8 cellular contexts compared by ENCODE assay signal in the genomic region with DNA sequence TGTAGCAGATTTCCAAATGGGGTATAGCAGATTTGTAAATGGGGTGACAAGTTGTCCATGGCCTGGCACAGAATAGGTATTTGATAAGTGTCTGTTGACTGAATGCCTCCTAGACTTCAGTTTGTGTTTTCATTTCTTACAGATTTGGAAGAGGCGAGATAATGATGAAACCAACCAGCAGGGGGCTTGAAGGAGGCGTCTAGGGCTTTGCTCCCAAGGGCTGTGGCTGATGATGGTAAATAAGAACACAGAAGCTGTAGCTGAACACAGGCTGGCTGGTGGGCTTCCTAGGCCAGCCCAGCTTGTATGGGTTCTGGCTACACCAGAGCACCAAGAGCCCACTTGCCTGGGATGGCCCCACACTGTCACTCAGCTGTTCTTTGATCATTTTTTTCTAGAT. TPM values are rescaled to one million over a fixed set of nuclear protein-coding genes. Genes with fewer than 3 reads are reported as not detected.
DNase-seq lines count a peak whose midpoint lies in the region; ATAC-seq and TF ChIP-seq lines count a peak whose summit lies in the region.

No MANE protein-coding gene starts in this region.

- no peak overlapping the region for H3K4me3 ChIP-seq in NB4 (ENCODE audit: low read depth, low read length)

- no peaks in the 10 kb centered on the region for H3K27me3 Mint-ChIP-seq in activated naive CD4-positive, alpha-beta T cell treated with anti-CD3 and anti-CD28 coated beads, Interleukin-2, amount 50 U/mL, for 24 hours
- H3K27me3 Mint-ChIP-seq in chondrocyte (ENCODE audit: low read depth) (no peaks in the 10 kb centered on the region), progenitor cell of endocrine pancreas (no peaks in the 10 kb centered on the region)

- no peak for TF ChIP-seq POLR2A in NB4 (IDR thresholded peaks at IDR 0.05; ENCODE audit: extremely low read depth, insufficient read length)

- no peak for DNase-seq in activated naive CD4-positive, alpha-beta T cell treated with anti-CD3 and anti-CD28 coated beads, Interleukin-2, amount 50 U/mL, for 16 hours
- peak; percentile 68 for DNase-seq in NB4 (ENCODE audit: low read depth)
- DNase-seq in chondrocyte (ENCODE audit: low spot score), result no peak
- DNase-seq in progenitor cell of endocrine pancreas (ENCODE audit: low spot score, unreplicated experiment), result no peak
- DNase-seq in NCI-H146 treated with DMSO at 0.1 percent for 48 hours (lab: John Stamatoyannopoulos, UW; ENCODE audit: unreplicated experiment), result no peak
- no peak for DNase-seq in stimulated activated CD4-positive, alpha-beta T cell treated with anti-CD3 and anti-CD28 coated beads, Interleukin-15, amount 100 ng/mL, for 24 hours

- peak overlapping the region; percentile 14 for H3K27ac Mint-ChIP-seq in activated naive CD4-positive, alpha-beta T cell treated with anti-CD3 and anti-CD28 coated beads, Interleukin-2, amount 50 U/mL, for 24 hours
- H3K27ac Mint-ChIP-seq in chondrocyte (ENCODE audit: unreplicated experiment) (no peak overlapping the region), progenitor cell of endocrine pancreas (no peak overlapping the region)

- no peak for ATAC-seq in GM19455 (IDR thresholded peaks at IDR 0.05; ENCODE audit: unreplicated experiment)

- H3K9me3 Mint-ChIP-seq in activated naive CD4-positive, alpha-beta T cell treated with anti-CD3 and anti-CD28 coated beads, Interleukin-2, amount 50 U/mL, for 24 hours, result no peaks in the 10 kb centered on the region
- H3K9me3 Mint-ChIP-seq in chondrocyte (ENCODE audit: low read depth) (no peaks in the 10 kb centered on the region), progenitor cell of endocrine pancreas (ENCODE audit: low read depth) (no peaks in the 10 kb centered on the region)

- no peaks in the 10 kb centered on the region for H3K4me1 Mint-ChIP-seq in activated naive CD4-positive, alpha-beta T cell treated with anti-CD3 and anti-CD28 coated beads, Interleukin-2, amount 50 U/mL, for 24 hours
- H3K4me1 Mint-ChIP-seq in chondrocyte (ENCODE audit: low read depth) (peaks cover 17% of the 10 kb centered on the region), progenitor cell of endocrine pancreas (ENCODE audit: low read depth) (no peaks in the 10 kb centered on the region)

- H3K36me3 Mint-ChIP-seq in activated naive CD4-positive, alpha-beta T cell treated with anti-CD3 and anti-CD28 coated beads, Interleukin-2, amount 50 U/mL, for 24 hours, result peaks cover 17% of the 10 kb centered on the region
- H3K36me3 Mint-ChIP-seq in chondrocyte (ENCODE audit: low read depth) (peaks cover 37% of the 10 kb centered on the region), progenitor cell of endocrine pancreas (ENCODE audit: insufficient read depth) (peaks cover 18% of the 10 kb centered on the region)

- TF ChIP-seq CTCF in NB4 (IDR thresholded peaks at IDR 0.05; ENCODE audit: low read depth, low read length), result peak; percentile 40
- peak; percentile 75 for TF ChIP-seq CTCF in chondrocyte (IDR thresholded peaks at IDR 0.05)
- peak; percentile 53 for TF ChIP-seq CTCF in progenitor cell of endocrine pancreas (IDR thresholded peaks at IDR 0.05; ENCODE audit: unreplicated experiment)

- H3K4me3 Mint-ChIP-seq in activated naive CD4-positive, alpha-beta T cell treated with anti-CD3 and anti-CD28 coated beads, Interleukin-2, amount 50 U/mL, for 24 hours, result no peak overlapping the region
- H3K4me3 Mint-ChIP-seq in chondrocyte (ENCODE audit: unreplicated experiment), result no peak overlapping the region
- H3K4me3 Mint-ChIP-seq in progenitor cell of endocrine pancreas (ENCODE audit: low read depth), result no peak overlapping the region

RNA-seq across cellular contexts. Expression of gene SFTPB, which starts 19.4 kb away (rescaled TPM):
- total RNA-seq in chondrocyte (not detected in 3 replicates), progenitor cell of endocrine pancreas (not detected in 2 replicates)

RNA-seq across cellular contexts. Expression of gene USP39, which starts 32.6 kb away (rescaled TPM):
- total RNA-seq in chondrocyte (34.7 to 40.4 TPM (median 35.1 TPM) in 3 replicates), progenitor cell of endocrine pancreas (58.1 and 59.7 TPM in 2 replicates)

RNA-seq across cellular contexts. Expression of gene C2orf68, which starts 36.8 kb away (rescaled TPM):
- total RNA-seq in chondrocyte (19.4 to 33.9 TPM (median 21.3 TPM) in 3 replicates), progenitor cell of endocrine pancreas (67.1 and 71.0 TPM in 2 replicates)

RNA-seq across cellular contexts. Expression of gene GNLY, which starts 45.5 kb away (rescaled TPM):
- total RNA-seq in chondrocyte (not detected in 3 replicates), progenitor cell of endocrine pancreas (not detected in 2 replicates)

RNA-seq across cellular contexts. Expression of gene TMEM150A, which starts 46.1 kb away (rescaled TPM):
- total RNA-seq in chondrocyte, result 17.1 to 19.9 TPM (median 17.9 TPM) in 3 replicates
- 24.9 and 26.0 TPM in 2 replicates for total RNA-seq in progenitor cell of endocrine pancreas
